In the genomic region with DNA sequence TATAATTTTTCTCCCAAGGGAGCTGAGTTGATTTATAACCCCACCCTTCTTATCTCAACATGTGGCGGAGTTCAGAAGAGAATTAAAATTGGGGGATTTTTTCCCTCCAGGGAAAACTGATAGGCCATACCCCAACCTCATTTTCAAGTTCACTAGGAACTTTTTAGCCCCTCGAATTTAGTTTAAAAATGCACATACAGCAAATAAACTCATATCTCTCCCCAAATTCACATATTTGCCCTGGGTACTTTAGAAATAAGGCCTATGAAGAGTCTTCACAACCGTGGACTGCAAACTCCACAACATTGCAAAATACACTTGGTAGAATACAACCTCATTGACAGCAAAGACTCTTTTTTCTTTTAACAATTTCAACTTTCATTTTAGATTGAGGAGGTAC, we compare ENCODE assay signal across 2 cellular contexts.
TF ChIP-seq lines count a peak whose summit lies in the region.

No MANE protein-coding gene starts in this region.

TF ChIP-seq in A549, 52 proteins besides CTCF, POLR2A, EP300 and RAD21 (continued from another document):
- peak; percentile 16 for TF ChIP-seq MAFK (IDR thresholded peaks at IDR 0.05; ENCODE audit: partially characterized antibody)

TF ChIP-seq in IMR-90, 13 proteins besides CTCF, POLR2A, EP300 and RAD21 (continued from another document):
- no peak for TF ChIP-seq RFX5 (IDR thresholded peaks at IDR 0.05; ENCODE audit: low read depth, low read length)
- TF ChIP-seq SMC3 (IDR thresholded peaks at IDR 0.05; ENCODE audit: low read depth, low read length): no peak
- peak; percentile 66 for TF ChIP-seq MAFK (IDR thresholded peaks at IDR 0.05; ENCODE audit: low read depth, low read length)
- no peak for TF ChIP-seq CHD1 (IDR thresholded peaks at IDR 0.05; ENCODE audit: low read depth, low read length)
